In genomic region chr22:36486619-36487384, GRCh38 we compare ENCODE assay signal across 9 cellular contexts. TPM values are rescaled to one million over a fixed set of nuclear protein-coding genes. Genes with fewer than 3 reads are reported as not detected.
DNase-seq lines count a peak whose midpoint lies in the region; ATAC-seq, FAIRE-seq and TF ChIP-seq lines count a peak whose summit lies in the region.
"Had no signal": no experiment of that assay in that cellular context is flagged by ENCODE, and none has a peak within 500 bp of the region (broad histone marks: within the 10 kb centered on the region; RNA-seq: fewer than 3 reads in every experiment).

No MANE protein-coding gene starts in this region.

- no peaks in the 10 kb centered on the region for H3K79me2 ChIP-seq in SU-DHL-6 (ENCODE audit: insufficient read depth, low read length)
- H3K79me2 ChIP-seq in astrocyte (ENCODE audit: insufficient read depth, low read length): no peaks in the 10 kb centered on the region

- H4K20me1 ChIP-seq in SU-DHL-6 (ENCODE audit: low read depth, low read length): no peaks in the 10 kb centered on the region
- no peaks in the 10 kb centered on the region for H4K20me1 ChIP-seq in astrocyte (ENCODE audit: insufficient read depth, low read length)

- no peak overlapping the region for H3K27ac ChIP-seq in SU-DHL-6 (ENCODE audit: low read depth, low read length)
- H3K27ac ChIP-seq in astrocyte (ENCODE audit: low read depth, low read length): no peak overlapping the region
- H3K27ac ChIP-seq in thyroid gland: no peak overlapping the region
- H3K27ac ChIP-seq: epithelial cell of prostate had no signal

- no peaks in the 10 kb centered on the region for H3K9me2 ChIP-seq in SU-DHL-6 (replicated peaks; ENCODE audit: insufficient read depth, low read length)

- TF ChIP-seq CTCF in SU-DHL-6 (IDR thresholded peaks at IDR 0.05; ENCODE audit: insufficient read depth, low read length, poor library complexity, severe bottlenecking): peak; percentile 26
- TF ChIP-seq CTCF in astrocyte (IDR thresholded peaks at IDR 0.05; ENCODE audit: insufficient read depth, low read depth, low read length): peak; percentile 76
- TF ChIP-seq CTCF in thyroid gland (IDR thresholded peaks at IDR 0.05): peak in 5 of 6 experiments; percentile 30 to 66 (median 55)

- peaks cover 1% of the 10 kb centered on the region for H3K4me1 Mint-ChIP-seq in astrocyte (ENCODE audit: low read depth, unreplicated experiment)

- H3K36me3 ChIP-seq in SU-DHL-6 (ENCODE audit: low read length) (peaks cover 9% of the 10 kb centered on the region), astrocyte (ENCODE audit: insufficient read depth, low read length) (no peaks in the 10 kb centered on the region), thyroid gland (no peaks in the 10 kb centered on the region)

- peak overlapping the region; percentile 67 for H3K4me3 Mint-ChIP-seq in astrocyte (ENCODE audit: unreplicated experiment)

- intact Hi-C loops in thyroid gland (cut with DNase I): no loop called here

- H3K36me3 Mint-ChIP-seq in astrocyte (ENCODE audit: low read depth, unreplicated experiment): peaks cover 8% of the 10 kb centered on the region

- no peak overlapping the region for H3K27ac Mint-ChIP-seq in astrocyte (ENCODE audit: unreplicated experiment)

- H3F3A ChIP-seq in SU-DHL-6 (ENCODE audit: insufficient read depth): no peaks in the 10 kb centered on the region

- H3K9me3 ChIP-seq in SU-DHL-6 (ENCODE audit: insufficient read depth, low read length) (no peaks in the 10 kb centered on the region), astrocyte (ENCODE audit: insufficient read depth, low read depth, low read length) (peaks cover 8% of the 10 kb centered on the region), thyroid gland (no peaks in the 10 kb centered on the region)

- H3K27me3 ChIP-seq in SU-DHL-6 (ENCODE audit: low read length): no peaks in the 10 kb centered on the region
- H3K27me3 ChIP-seq in astrocyte (ENCODE audit: insufficient read depth, low read length): no peaks in the 10 kb centered on the region
- H3K27me3 ChIP-seq in thyroid gland: no peaks in the 10 kb centered on the region

- no peak for ATAC-seq in HG02610 (IDR thresholded peaks at IDR 0.05; ENCODE audit: unreplicated experiment)

- H3K4me1 ChIP-seq in astrocyte (ENCODE audit: insufficient read depth, low read length): no peaks in the 10 kb centered on the region
- H3K4me1 ChIP-seq in thyroid gland: peaks cover 0 to 5% of the 10 kb centered on the region in 2 donors

- no peak overlapping the region for H3K4me2 ChIP-seq in SU-DHL-6 (ENCODE audit: low read depth, low read length, poor library complexity, severe bottlenecking)
- H3K4me2 ChIP-seq in astrocyte (ENCODE audit: low read length): no peak overlapping the region

- H2AFZ ChIP-seq in SU-DHL-6 (ENCODE audit: low read depth, low read length, severe bottlenecking): no peak overlapping the region
- H2AFZ ChIP-seq in astrocyte (ENCODE audit: low read depth, low read length): no peak overlapping the region

- H3K9me3 Mint-ChIP-seq in astrocyte (ENCODE audit: unreplicated experiment): peaks cover 5% of the 10 kb centered on the region

- 88 to 90% methylated on average over 13 of the region's 13 CpGs for WGBS in thyroid gland, 2 donors

- H3K9ac ChIP-seq in SU-DHL-6 (ENCODE audit: low read length) (no peak overlapping the region), astrocyte (ENCODE audit: low read length) (no peak overlapping the region)

- no peak for TF ChIP-seq POLR2A in thyroid gland (IDR thresholded peaks at IDR 0.05)

- no peak for FAIRE-seq in astrocyte (lab: Jason Lieb, UNC)

- no peaks in the 10 kb centered on the region for H3K27me3 Mint-ChIP-seq in astrocyte (ENCODE audit: low read depth, unreplicated experiment)

- DNase-seq in NCI-H2227 (lab: John Stamatoyannopoulos, UW; ENCODE audit: unreplicated experiment) (peak; percentile 6), NCI-H2227 treated with DMSO at 0.1 percent for 48 hours (lab: John Stamatoyannopoulos, UW) (no peak), astrocyte (ENCODE audit: low read depth) (no peak), lung microvascular endothelial cell (ENCODE audit: low read depth in 2 of 2) (peak; percentile 59 to 74), thyroid gland (peak; percentile 47 to 58), superior temporal gyrus (ENCODE audit: extremely low spot score) (no peak)

- H3K4me3 ChIP-seq in SU-DHL-6 (ENCODE audit: insufficient read depth, low read length, poor library complexity, severe bottlenecking): no peak overlapping the region
- H3K4me3 ChIP-seq in astrocyte (ENCODE audit: insufficient read depth, low read depth, low read length): no peak overlapping the region
- H3K4me3 ChIP-seq in thyroid gland (replicated peaks in 1 of 3): no peak overlapping the region

RNA-seq across cellular contexts. Expression of gene TXN2, which starts 5.4 kb away (rescaled TPM):
- 56.4 and 61.0 TPM in 2 replicates for total RNA-seq in astrocyte
- total RNA-seq in lung microvascular endothelial cell: 16.1 and 21.2 TPM in 2 replicates
- 100 to 1,000 TPM in 1 of 4 donors, 10 to 100 TPM in 3; 56.7 to 115 (median 75.6) TPM for total RNA-seq in thyroid gland

RNA-seq across cellular contexts. Expression of gene FOXRED2, which starts 20.0 kb away (rescaled TPM):
- 5.3 and 5.9 TPM in 2 replicates for total RNA-seq in astrocyte
- total RNA-seq in lung microvascular endothelial cell: 3.1 and 3.4 TPM in 2 replicates
- 10 to 100 TPM in 2 of 4 donors, 1 to 10 TPM in 2; 5.9 to 12.8 (median 9.4) TPM for total RNA-seq in thyroid gland

RNA-seq across cellular contexts. Expression of gene EIF3D, which starts 42.2 kb away (rescaled TPM):
- 147 and 168 TPM in 2 replicates for total RNA-seq in astrocyte
- total RNA-seq in lung microvascular endothelial cell: 291 and 317 TPM in 2 replicates
- total RNA-seq in thyroid gland: 100 to 1,000 TPM; 213 to 427 (median 309) TPM

Comparison
In these comparisons a context has a peak if more than half of its experiments do, and no peak if none do; other contexts are left out.
1. DNase-seq: peak in NCI-H2227 (single experiment), lung microvascular endothelial cell (2 of 2) and thyroid gland (2 of 2); none in NCI-H2227 treated with DMSO at 0.1 percent for 48 hours (single experiment), astrocyte (single experiment) and superior temporal gyrus (single experiment).
2. CTCF ChIP-seq: peak in every context shown above with its lines; median percentile 76 in astrocyte; 55 in thyroid gland; 26 in SU-DHL-6.